18 cellular contexts compared by ENCODE assay signal in the genomic region with DNA sequence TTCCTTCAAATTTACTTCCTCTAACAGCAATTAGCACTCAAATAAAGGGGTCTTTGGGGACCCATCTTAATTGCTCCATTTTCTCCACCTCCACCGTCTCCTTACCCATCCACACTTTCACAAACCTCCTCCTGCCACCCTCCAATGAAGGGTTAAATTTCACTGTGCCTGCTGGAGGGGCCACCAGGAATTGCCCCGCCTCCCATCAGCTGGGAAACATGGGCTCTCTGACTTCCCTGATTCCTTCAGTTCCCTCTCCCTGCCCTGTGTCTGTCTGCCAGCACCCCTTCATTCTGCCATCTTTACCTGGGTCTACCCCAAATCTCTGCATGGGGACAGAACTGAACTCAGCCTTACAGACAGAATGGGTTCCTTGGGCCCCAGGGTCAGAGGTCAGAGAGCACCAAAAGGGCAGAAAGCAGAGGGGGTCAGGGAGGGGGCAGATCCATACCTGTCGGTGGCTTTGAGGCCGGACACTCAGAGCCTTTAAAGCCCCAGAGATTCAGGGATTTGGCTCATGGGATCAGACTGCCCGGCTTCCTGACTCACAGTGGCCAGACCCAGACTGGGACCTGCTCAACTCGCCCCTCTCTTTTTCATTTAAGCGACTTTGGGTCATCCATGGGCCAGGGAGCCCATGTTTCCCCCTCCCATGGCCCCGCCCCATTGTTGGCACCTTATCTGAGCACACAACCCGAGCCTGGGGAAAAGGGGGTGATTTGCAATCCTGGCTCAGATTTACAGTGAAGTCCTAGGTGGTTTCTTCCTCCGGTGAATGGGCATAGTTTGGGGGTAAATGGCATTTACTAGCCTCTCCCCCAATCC. TPM values are rescaled to one million over a fixed set of nuclear protein-coding genes. Genes with fewer than 3 reads are reported as not detected.
DNase-seq lines count a peak whose midpoint lies in the region; TF ChIP-seq lines count a peak whose summit lies in the region.
"Had no signal": no experiment of that assay in that cellular context is flagged by ENCODE, and none has a peak within 500 bp of the region (broad histone marks: within the 10 kb centered on the region; RNA-seq: fewer than 3 reads in every experiment).

No MANE protein-coding gene starts in this region.

- peaks cover 0 to 49% (median 27%) of the 10 kb centered on the region in 45 donors for H3K27me3 ChIP-seq in dorsolateral prefrontal cortex
- H3K27me3 ChIP-seq: Peyer's patch, right atrium auricular region, upper lobe of left lung had no signal

- no peak for TF ChIP-seq CTCF in dorsolateral prefrontal cortex (IDR thresholded peaks at IDR 0.05 in 54 of 56, conservative IDR thresholded peaks at IDR 0.05 in 2 of 56; ENCODE audit: low read depth in 1 of 56, partially characterized antibody in 56 of 56)

- intact Hi-C loops in posterior vena cava (cut with DNase I) = no loop called here
- intact Hi-C loops in dorsolateral prefrontal cortex (cut with DNase I) = no loop called here

- no peak overlapping the region for H3K4me3 ChIP-seq in dorsolateral prefrontal cortex
- H3K4me3 ChIP-seq: coronary artery, Peyer's patch, right atrium auricular region, upper lobe of left lung had no signal

- no peak overlapping the region for H3K27ac ChIP-seq in caudate nucleus (ENCODE audit: low read depth, low read length)
- no peak overlapping the region for H3K27ac ChIP-seq in dorsolateral prefrontal cortex
- H3K27ac ChIP-seq: coronary artery, Peyer's patch, right atrium auricular region had no signal

- DNase-seq in LHCN-M2 (ENCODE audit: low read depth) (peak; percentile 28), astrocyte of the hippocampus (ENCODE audit: low read depth, low spot score) (peak; percentile 16), posterior vena cava (ENCODE audit: low spot score) (peak; percentile 59), cerebellum (ENCODE audit: low spot score) (no peak), caudate nucleus (lab: John Stamatoyannopoulos, UW) (no peak), dorsolateral prefrontal cortex (no peak)
- DNase-seq: activated naive CD4-positive, alpha-beta T cell treated with Interleukin-2 at 50 U/mL for 16 hours; foreskin melanocyte; GF-D8; KG1; NCI-H1092 treated with DMSO at 0.1 percent for 48 hours; NCI-H2107; NCI-H526 treated with DMSO at 0.1 percent for 48 hours; upper lobe of left lung had no signal

RNA-seq across cellular contexts. Expression of a gene that starts 17.6 kb away (rescaled TPM):
- 1.7 and 3.4 TPM in 2 replicates for total RNA-seq in LHCN-M2 (2014; rRNA removed)
- polyA plus RNA-seq in LHCN-M2 (2012) = 12.0 TPM
- total RNA-seq in posterior vena cava = 10 to 100 TPM; 13.0 to 15.8 TPM
- total RNA-seq in cerebellum = 1.6 TPM
- 10 to 100 TPM; 11.5 to 27.4 (median 17.6) TPM for total RNA-seq in dorsolateral prefrontal cortex

RNA-seq across cellular contexts. Expression of a gene that starts 27.5 kb away (rescaled TPM):
- total RNA-seq in LHCN-M2 (2014; rRNA removed) (not detected in 2 replicates), posterior vena cava (under 1 TPM; 0.19 to 0.48 TPM), cerebellum (0.45 TPM), dorsolateral prefrontal cortex (under 1 TPM in 85 of 120 experiments, not detected in 35; 0.10 to 0.62 (median 0.24) TPM)
- 0.13 TPM for polyA plus RNA-seq in LHCN-M2 (2012)
- total RNA-seq: B cell had no signal

RNA-seq across cellular contexts. Expression of a gene that starts 37.3 kb away (rescaled TPM):
- total RNA-seq in LHCN-M2 (2014; rRNA removed) (59.8 and 60.2 TPM in 2 replicates), posterior vena cava (10 to 100 TPM; 13.3 to 17.8 TPM), cerebellum (21.8 TPM), dorsolateral prefrontal cortex (10 to 100 TPM; 18.1 to 42.2 (median 27.6) TPM)
- 54.3 TPM for polyA plus RNA-seq in LHCN-M2 (2012)

RNA-seq across cellular contexts. Expression of a gene that starts 46.9 kb away (rescaled TPM):
- total RNA-seq in LHCN-M2 (2014; rRNA removed) (0.45 and 1.4 TPM in 2 replicates), posterior vena cava (not detected), cerebellum (not detected), dorsolateral prefrontal cortex (1 to 10 TPM in 20 of 120 experiments, under 1 TPM in 56, not detected in 44; 0.26 to 1.8 (median 0.75) TPM)
- polyA plus RNA-seq in LHCN-M2 (2012) = 1.1 TPM

RNA-seq across cellular contexts. Expression of a gene that starts 47.1 kb away (rescaled TPM):
- total RNA-seq in LHCN-M2 (2014; rRNA removed) (45.4 and 47.5 TPM in 2 replicates), posterior vena cava (10 to 100 TPM; 23.9 to 28.6 TPM), cerebellum (10.7 TPM), dorsolateral prefrontal cortex (10 to 100 TPM; 26.3 to 47.8 (median 35.6) TPM)
- polyA plus RNA-seq in LHCN-M2 (2012) = 39.6 TPM

Comparison
In these comparisons a context has a peak if more than half of its experiments do, and no peak if none do; other contexts are left out.
1. DNase-seq: peak in LHCN-M2 (single experiment), astrocyte of the hippocampus (single experiment) and posterior vena cava (single experiment); none in cerebellum (single experiment), caudate nucleus (0 of 61) and dorsolateral prefrontal cortex (0 of 10).